In the genomic region with DNA sequence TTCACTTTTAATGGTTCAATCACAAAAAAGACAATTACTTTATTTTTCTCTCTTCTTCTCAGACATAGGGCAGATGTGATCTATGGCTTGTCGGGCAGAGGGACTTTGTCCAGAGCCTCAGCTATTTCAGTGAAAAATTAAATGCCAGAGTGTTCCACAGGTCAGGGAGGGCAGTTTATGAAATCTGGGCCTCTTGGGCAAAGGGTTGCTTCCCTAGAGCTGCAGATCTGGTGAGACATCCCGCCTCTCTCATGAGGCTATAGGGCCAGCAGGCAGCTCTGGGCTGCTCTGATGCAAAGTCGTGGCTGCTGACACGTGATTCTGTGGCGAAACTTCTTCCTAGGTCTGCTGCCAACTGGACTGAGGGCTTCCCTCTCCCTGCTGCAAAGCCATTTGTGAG, we compare ENCODE assay signal across 9 cellular contexts. TPM values are rescaled to one million over a fixed set of nuclear protein-coding genes. Genes with fewer than 3 reads are reported as not detected.
A peak's percentile ranks its signal among the peaks of the same experiment; 100 is the strongest.
DNase-seq lines count a peak whose midpoint lies in the region; ATAC-seq and TF ChIP-seq lines count a peak whose summit lies in the region.
"Had no signal": no experiment of that assay in that cellular context is flagged by ENCODE, and none has a peak within 500 bp of the region (broad histone marks: within the 10 kb centered on the region; RNA-seq: fewer than 3 reads in every experiment).

No MANE protein-coding gene starts in this region.

- WGBS in gastroesophageal sphincter (ENCODE audit: low coverage in 1 of 2), 2 donors = 57 to 60% methylated on average over 1 of the region's 5 CpGs

- no peak overlapping the region for H3K4me3 ChIP-seq in SK-N-MC
- H3K4me3 ChIP-seq in gastroesophageal sphincter = no peak overlapping the region

- H3K4me1 ChIP-seq in gastroesophageal sphincter = peaks cover 0 to 50% (median 0%) of the 10 kb centered on the region in 3 donors

- H3K27ac ChIP-seq in SK-N-MC (no peak overlapping the region), gastroesophageal sphincter (peak overlapping the region in 3 of 4 donors; percentile 50 to 63 (median 62))

- H3K9ac ChIP-seq in SK-N-MC (ENCODE audit: insufficient read length) = peak overlapping the region; percentile 41

- TF ChIP-seq CTCF in GM10248 (IDR thresholded peaks at IDR 0.05; ENCODE audit: control extremely low read depth, extremely low read depth, low read depth, missing control alignments) = no peak
- TF ChIP-seq CTCF in gastroesophageal sphincter (IDR thresholded peaks at IDR 0.05) = no peak

- peaks cover 11% of the 10 kb centered on the region for H3K4me1 Mint-ChIP-seq in activated CD4-positive, alpha-beta T cell treated with anti-CD3 and anti-CD28 coated beads, Interleukin-2, amount 10 ng/mL, durations not matched to agents 24 days and 14 days
- H3K4me1 Mint-ChIP-seq in stimulated activated effector memory CD8-positive, alpha-beta T cell treated with anti-CD3 and anti-CD28 coated beads, Interleukin-12 subunit alpha, Interleukin-12 subunit beta, amount 100 ng/mL, for 72 hours = peaks cover 15% of the 10 kb centered on the region

- no peak for TF ChIP-seq EP300 in gastroesophageal sphincter (IDR thresholded peaks at IDR 0.05)

- no peaks in the 10 kb centered on the region for H3K9me3 Mint-ChIP-seq in activated CD4-positive, alpha-beta T cell treated with anti-CD3 and anti-CD28 coated beads, Interleukin-2, amount 10 ng/mL, durations not matched to agents 24 days and 14 days
- H3K9me3 Mint-ChIP-seq in stimulated activated effector memory CD8-positive, alpha-beta T cell treated with anti-CD3 and anti-CD28 coated beads, Interleukin-12 subunit alpha, Interleukin-12 subunit beta, amount 100 ng/mL, for 72 hours = no peaks in the 10 kb centered on the region
- H3K9me3 Mint-ChIP-seq: central memory CD8-positive, alpha-beta T cell had no signal

- H3K9me3 ChIP-seq in SK-N-MC (ENCODE audit: low read depth, low read length) (no peaks in the 10 kb centered on the region), gastroesophageal sphincter (no peaks in the 10 kb centered on the region)

- H3K27ac Mint-ChIP-seq in activated CD4-positive, alpha-beta T cell treated with anti-CD3 and anti-CD28 coated beads, Interleukin-2, amount 10 ng/mL, durations not matched to agents 24 days and 14 days = no peak overlapping the region
- no peak overlapping the region for H3K27ac Mint-ChIP-seq in stimulated activated effector memory CD8-positive, alpha-beta T cell treated with anti-CD3 and anti-CD28 coated beads, Interleukin-12 subunit alpha, Interleukin-12 subunit beta, amount 100 ng/mL, for 72 hours

- H3K4me3 Mint-ChIP-seq in activated CD4-positive, alpha-beta T cell treated with anti-CD3 and anti-CD28 coated beads, Interleukin-2, amount 10 ng/mL, durations not matched to agents 24 days and 14 days = no peak overlapping the region
- no peak overlapping the region for H3K4me3 Mint-ChIP-seq in stimulated activated effector memory CD8-positive, alpha-beta T cell treated with anti-CD3 and anti-CD28 coated beads, Interleukin-12 subunit alpha, Interleukin-12 subunit beta, amount 100 ng/mL, for 72 hours
- H3K4me3 Mint-ChIP-seq: central memory CD8-positive, alpha-beta T cell had no signal

- H3K27me3 ChIP-seq in gastroesophageal sphincter = no peaks in the 10 kb centered on the region

- intact Hi-C loops in activated CD4-positive, alpha-beta T cell treated with anti-CD3 and anti-CD28 coated beads, Interleukin-2, amount 10 ng/mL, durations not matched to agents 24 days and 14 days (cut with micrococcal nuclease) = loop anchor here (2.0 kb wide), 1 partner anchor 49 kb away; no protein-coding TSS in a partner anchor

- ATAC-seq in gastroesophageal sphincter (peak; percentile 83), HG03432 (IDR thresholded peaks at IDR 0.05; ENCODE audit: unreplicated experiment) (no peak)
- ATAC-seq in stimulated activated effector memory CD8-positive, alpha-beta T cell treated with anti-CD3 and anti-CD28 coated beads, Interleukin-12 subunit alpha, Interleukin-12 subunit beta, amount 100 ng/mL, for 72 hours = no peak

- H3K36me3 Mint-ChIP-seq in activated CD4-positive, alpha-beta T cell treated with anti-CD3 and anti-CD28 coated beads, Interleukin-2, amount 10 ng/mL, durations not matched to agents 24 days and 14 days (ENCODE audit: low read depth) = no peaks in the 10 kb centered on the region
- no peaks in the 10 kb centered on the region for H3K36me3 Mint-ChIP-seq in stimulated activated effector memory CD8-positive, alpha-beta T cell treated with anti-CD3 and anti-CD28 coated beads, Interleukin-12 subunit alpha, Interleukin-12 subunit beta, amount 100 ng/mL, for 72 hours

- DNase-seq in GM10248 (ENCODE audit: extremely low spot score) = peak; percentile 39
- no peak for DNase-seq in SK-N-MC (ENCODE audit: low read depth, low spot score)
- DNase-seq in renal cortical epithelial cell (ENCODE audit: low read depth) = peak; percentile 81
- no peak for DNase-seq in activated CD4-positive, alpha-beta T cell treated with anti-CD3 and anti-CD28 coated beads, Interleukin-2, amount 10 ng/mL, durations not matched to agents 24 days and 14 days
- no peak for DNase-seq in stimulated activated naive CD4-positive, alpha-beta T cell treated with Interleukin-2 at 50 U/mL for 16 hours (lab: John Stamatoyannopoulos, UW)
- no peak for DNase-seq in stimulated activated effector memory CD8-positive, alpha-beta T cell treated with anti-CD3 and anti-CD28 coated beads, Interleukin-12 subunit alpha, Interleukin-12 subunit beta, amount 100 ng/mL, for 72 hours (ENCODE audit: low spot score in 2 of 2)

- peaks cover 22% of the 10 kb centered on the region for H3K27me3 Mint-ChIP-seq in activated CD4-positive, alpha-beta T cell treated with anti-CD3 and anti-CD28 coated beads, Interleukin-2, amount 10 ng/mL, durations not matched to agents 24 days and 14 days

- POLR2A ChIA-PET in GM10248 (lab: Yijun Ruan, JAX) = interaction anchor here (0.7 kb wide), 1 partner anchor 42 kb away, joined by 3 read pairs; no protein-coding TSS in a partner anchor

- H3K36me3 ChIP-seq in SK-N-MC (ENCODE audit: insufficient read depth, low read length) (no peaks in the 10 kb centered on the region), gastroesophageal sphincter (no peaks in the 10 kb centered on the region)

- CTCF ChIA-PET in GM10248 (lab: Yijun Ruan, JAX) = no interaction called here

- TF ChIP-seq POLR2A in gastroesophageal sphincter (IDR thresholded peaks at IDR 0.05) = no peak

RNA-seq across cellular contexts. Expression of a gene that starts 6.0 kb away (rescaled TPM):
- total RNA-seq in gastroesophageal sphincter = 1 to 10 TPM; 3.8 to 10.0 (median 5.3) TPM
- total RNA-seq in renal cortical epithelial cell = 19.6 and 30.3 TPM in 2 replicates
- total RNA-seq in activated CD4-positive, alpha-beta T cell treated with anti-CD3 and anti-CD28 coated beads, Interleukin-2, amount 10 ng/mL, durations not matched to agents 24 days and 14 days = 1.0 and 1.1 TPM in 2 replicates

Comparison
In these comparisons a context has a peak if more than half of its experiments do, and no peak if none do; other contexts are left out.
1. DNase-seq: peak in GM10248 (single experiment) and renal cortical epithelial cell (single experiment); none in SK-N-MC (single experiment), activated CD4-positive, alpha-beta T cell treated with anti-CD3 and anti-CD28 coated beads, Interleukin-2, amount 10 ng/mL, durations not matched to agents 24 days and 14 days (single experiment), stimulated activated naive CD4-positive, alpha-beta T cell treated with Interleukin-2 at 50 U/mL for 16 hours (single experiment) and stimulated activated effector memory CD8-positive, alpha-beta T cell treated with anti-CD3 and anti-CD28 coated beads, Interleukin-12 subunit alpha, Interleukin-12 subunit beta, amount 100 ng/mL, for 72 hours (0 of 2).